In the genomic region with DNA sequence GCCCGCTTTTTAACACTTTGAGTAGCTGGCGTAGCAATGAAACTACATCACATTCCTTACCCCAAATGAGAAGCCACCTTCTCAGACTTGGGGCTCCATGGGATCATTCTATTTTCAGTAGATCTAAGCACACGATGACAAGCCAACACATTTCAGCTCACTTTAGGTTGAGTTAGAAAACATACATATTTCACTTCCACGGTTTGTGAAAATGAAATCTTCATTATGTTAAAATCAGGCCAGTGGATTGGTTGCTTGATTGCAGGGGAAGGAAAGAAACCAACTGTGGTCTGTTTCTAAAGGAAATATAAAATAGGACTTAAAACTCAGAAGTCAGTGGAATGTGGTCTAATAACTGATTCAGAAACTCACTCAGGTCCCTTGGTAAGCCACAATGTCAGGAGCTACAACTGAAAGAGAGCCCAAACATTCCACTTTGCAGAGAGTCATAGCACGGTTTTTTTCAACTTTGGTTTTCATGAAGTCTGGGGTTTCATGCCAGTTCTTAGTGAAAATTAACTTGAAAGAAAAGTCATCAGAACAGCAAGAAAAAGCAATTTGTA, we compare ENCODE assay signal across 14 cellular contexts.
DNase-seq lines count a peak whose midpoint lies in the region; ATAC-seq and TF ChIP-seq lines count a peak whose summit lies in the region.
"Had no signal": no experiment of that assay in that cellular context is flagged by ENCODE, and none has a peak within 500 bp of the region (broad histone marks: within the 10 kb centered on the region; RNA-seq: fewer than 3 reads in every experiment).

No MANE protein-coding gene starts in this region.

- H4K20me1 ChIP-seq in BLaER1 treated with 17β-estradiol and CSF1 and Interleukin-3, amounts not matched to agents 10 nM and 100 nM, result no peaks in the 10 kb centered on the region

- peaks cover 0 to 14% (median 9%) of the 10 kb centered on the region in 10 experiments; a peak in 12 of 20 replicates for H3K4me1 ChIP-seq in BLaER1 treated with 17β-estradiol and CSF1 and Interleukin-3, amounts not matched to agents 10 nM and 100 nM
- H3K4me1 ChIP-seq in mesenchymal stem cell (ENCODE audit: control insufficient read depth, insufficient read depth, low read depth, low read length), result peaks cover 7% of the 10 kb centered on the region
- no peaks in the 10 kb centered on the region for H3K4me1 ChIP-seq in aorta (ENCODE audit: control insufficient read depth in 1 of 2, insufficient read depth in 2 of 2, low read length in 2 of 2)
- H3K4me1 ChIP-seq: prostate gland had no signal

- H3K9ac ChIP-seq in BLaER1 treated with 17β-estradiol and CSF1 and Interleukin-3, amounts not matched to agents 10 nM and 100 nM, result no peak overlapping the region
- no peak overlapping the region for H3K9ac ChIP-seq in mesenchymal stem cell (ENCODE audit: low read length)

- peaks cover 0 to 10% (median 0%) of the 10 kb centered on the region in 11 experiments; a peak in 6 of 22 replicates for H3K9me3 ChIP-seq in BLaER1 treated with 17β-estradiol and CSF1 and Interleukin-3, amounts not matched to agents 10 nM and 100 nM (replicated peaks in 1 of 11)
- no peaks in the 10 kb centered on the region for H3K9me3 ChIP-seq in mesenchymal stem cell (ENCODE audit: control insufficient read depth, low read length)
- H3K9me3 ChIP-seq in aorta (ENCODE audit: control insufficient read depth, low read length), result no peaks in the 10 kb centered on the region
- H3K9me3 ChIP-seq: prostate gland had no signal

- H3K14ac ChIP-seq in mesenchymal stem cell (ENCODE audit: low read length in 2 of 2), result no peak overlapping the region

- intact Hi-C loops in aorta (cut with DNase I), result no loop called here

- H3K79me1 ChIP-seq in mesenchymal stem cell (replicated peaks; ENCODE audit: low read length, poor library complexity, severe bottlenecking), result no peaks in the 10 kb centered on the region

- ATAC-seq in GM21390 (IDR thresholded peaks at IDR 0.05; ENCODE audit: unreplicated experiment) (peak; percentile 58), aorta (ENCODE audit: low FRiP score) (no peak)

- H3K4me2 ChIP-seq in BLaER1 treated with 17β-estradiol and CSF1 and Interleukin-3, amounts not matched to agents 10 nM and 100 nM, result peak overlapping the region in 6 of 11 experiments; percentile 1 to 24 (median 16); a peak in 10 of 22 replicates
- H3K4me2 ChIP-seq in mesenchymal stem cell (ENCODE audit: low read length, poor library complexity, severe bottlenecking), result no peak overlapping the region
- H3K4me2 ChIP-seq: PC-9 had no signal

- H2BK120ac ChIP-seq in mesenchymal stem cell (ENCODE audit: low read depth, low read length), result no peak overlapping the region

- no peak overlapping the region for H3K27ac ChIP-seq in BLaER1 treated with 17β-estradiol and CSF1 and Interleukin-3, amounts not matched to agents 10 nM and 100 nM
- H3K27ac ChIP-seq in VCaP (peak overlapping the region; percentile 55; the same call in 1 of the 2 replicates), mesenchymal stem cell (ENCODE audit: low read length, poor library complexity, severe bottlenecking) (peak overlapping the region; percentile 86), aorta (ENCODE audit: low read depth in 1 of 2, low read length in 2 of 2) (no peak overlapping the region)
- H3K27ac ChIP-seq: PC-9, prostate gland had no signal

- H4K8ac ChIP-seq in mesenchymal stem cell (ENCODE audit: low read length), result no peak overlapping the region

- no peak overlapping the region for H3K18ac ChIP-seq in mesenchymal stem cell (ENCODE audit: low read depth in 1 of 2, low read length in 2 of 2)

- H3K27me3 ChIP-seq in BLaER1 treated with 17β-estradiol and CSF1 and Interleukin-3, amounts not matched to agents 10 nM and 100 nM, result no peaks in the 10 kb centered on the region
- H3K27me3 ChIP-seq in mesenchymal stem cell (ENCODE audit: control insufficient read depth in 1 of 2, insufficient read depth in 1 of 2, low read length in 2 of 2), result peaks cover 0 to 4% of the 10 kb centered on the region in 2 experiments
- no peaks in the 10 kb centered on the region for H3K27me3 ChIP-seq in aorta (ENCODE audit: control insufficient read depth in 1 of 2, insufficient read depth in 2 of 2, low read length in 1 of 2)

- H2BK15ac ChIP-seq in mesenchymal stem cell (ENCODE audit: low read depth, poor library complexity, severe bottlenecking), result no peak overlapping the region

- H3K4ac ChIP-seq in mesenchymal stem cell (ENCODE audit: low read depth in 1 of 2, low read length in 2 of 2), result no peak overlapping the region

- peaks cover 0 to 16% (median 10%) of the 10 kb centered on the region in 11 experiments; a peak in 15 of 22 replicates for H3K36me3 ChIP-seq in BLaER1 treated with 17β-estradiol and CSF1 and Interleukin-3, amounts not matched to agents 10 nM and 100 nM
- H3K36me3 ChIP-seq in mesenchymal stem cell (ENCODE audit: control insufficient read depth in 1 of 2, insufficient read depth in 2 of 2, low read depth in 1 of 2, low read length in 2 of 2) (peaks cover 0 to 3% of the 10 kb centered on the region in 2 experiments), aorta (ENCODE audit: control insufficient read depth in 1 of 2, insufficient read depth in 2 of 2, low read length in 1 of 2) (no peaks in the 10 kb centered on the region)
- H3K36me3 ChIP-seq: prostate gland had no signal

- H2BK12ac ChIP-seq in mesenchymal stem cell (ENCODE audit: low read length in 2 of 2), result no peak overlapping the region

- DNase-seq in mesenchymal stem cell (no peak), aorta (no peak), NCI-H2029 (lab: John Stamatoyannopoulos, UW) (no peak)
- no peak for DNase-seq in stimulated activated CD8-positive, alpha-beta memory T cell treated with anti-CD3 and anti-CD28 coated beads, Interleukin-4, amount 100 ng/mL, for 48 hours
- DNase-seq: activated CD4-positive, alpha-beta T cell treated with anti-CD3 and anti-CD28 coated beads for 4 hours; cerebellar nuclear complex; IMR-90; NCI-H1436 treated with DMSO at 0.1 percent for 48 hours; NCI-H446 treated with DMSO at 0.1 percent for 48 hours; PC-9 had no signal

- no peak overlapping the region for H2BK5ac ChIP-seq in mesenchymal stem cell (ENCODE audit: low read depth, low read length, poor library complexity, severe bottlenecking)

- no peak overlapping the region for H3K4me3 ChIP-seq in BLaER1 treated with 17β-estradiol and CSF1 and Interleukin-3, amounts not matched to agents 10 nM and 100 nM
- H3K4me3 ChIP-seq in mesenchymal stem cell (ENCODE audit: insufficient read depth in 1 of 2, low read depth in 1 of 2, low read length in 2 of 2), result no peak overlapping the region
- no peak overlapping the region for H3K4me3 ChIP-seq in aorta (ENCODE audit: low read length in 2 of 2)
- H3K4me3 ChIP-seq: PC-9, prostate gland had no signal

- 94% methylated on average over 4 of the region's 5 CpGs for WGBS in mesenchymal stem cell
- WGBS in aorta, 2 donors, result 54 to 64% methylated on average over 5 of the region's 5 CpGs

- no peak overlapping the region for H3K23ac ChIP-seq in mesenchymal stem cell (ENCODE audit: low read length in 2 of 2)

- peak overlapping the region; percentile 89 for H2AK5ac ChIP-seq in mesenchymal stem cell (ENCODE audit: low read length, severe bottlenecking)

- H2AFZ ChIP-seq in mesenchymal stem cell (ENCODE audit: low read depth, low read length), result no peak overlapping the region
- H2AFZ ChIP-seq: PC-9 had no signal

- no peak for TF ChIP-seq CTCF in VCaP (conservative IDR thresholded peaks at IDR 0.05)

- no peak overlapping the region for H4K91ac ChIP-seq in mesenchymal stem cell (ENCODE audit: low read length)

Comparison
In these comparisons a context has a peak if more than half of its experiments do, and no peak if none do; other contexts are left out.
1. H3K27ac ChIP-seq: peak in VCaP (single experiment) and mesenchymal stem cell (single experiment); none in BLaER1 treated with 17β-estradiol and CSF1 and Interleukin-3, amounts not matched to agents 10 nM and 100 nM (0 of 11) and aorta (0 of 2).